9 cellular contexts compared by ENCODE assay signal in the genomic region with DNA sequence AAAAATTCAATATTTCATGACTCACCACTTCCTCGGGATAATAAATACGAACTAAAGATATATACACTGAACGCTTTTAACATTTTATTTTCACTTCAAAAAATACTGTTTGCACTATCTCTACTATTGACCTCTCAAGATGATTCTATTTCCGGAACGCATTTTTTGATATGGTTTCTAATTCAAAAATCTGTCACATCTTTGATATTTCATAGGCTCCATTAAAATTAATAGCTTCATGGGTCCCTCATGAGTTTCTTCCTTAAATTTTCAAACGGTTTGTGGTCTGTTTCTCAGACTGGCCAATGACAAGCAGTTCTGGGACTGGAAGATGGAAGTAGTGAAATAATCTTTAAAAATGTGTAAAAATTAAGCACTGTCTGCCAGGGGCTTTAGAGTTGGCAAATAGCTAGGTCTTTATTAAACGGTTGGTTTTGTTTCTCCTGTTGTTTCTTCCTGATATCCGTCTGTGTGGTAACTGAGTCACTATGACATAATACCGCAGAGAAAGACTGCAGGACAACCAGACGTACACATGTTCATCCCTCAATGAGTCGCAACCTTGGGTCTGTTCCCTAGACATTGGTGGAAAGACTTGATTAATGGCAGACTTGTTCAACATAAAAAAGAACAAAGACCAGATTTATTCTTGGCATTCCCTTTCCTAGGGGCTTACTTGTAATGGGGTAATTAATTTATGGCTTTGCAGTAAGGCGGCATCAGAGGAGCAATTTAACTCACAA.
A peak's percentile ranks its signal among the peaks of the same experiment; 100 is the strongest.
DNase-seq lines count a peak whose midpoint lies in the region; ATAC-seq and TF ChIP-seq lines count a peak whose summit lies in the region.
"Had no signal": no experiment of that assay in that cellular context is flagged by ENCODE, and none has a peak within 500 bp of the region (broad histone marks: within the 10 kb centered on the region; RNA-seq: fewer than 3 reads in every experiment).

No MANE protein-coding gene starts in this region.

- peak overlapping the region; percentile 96 for H3K4me3 Mint-ChIP-seq in osteocyte (ENCODE audit: unreplicated experiment)
- no peak overlapping the region for H3K4me3 Mint-ChIP-seq in activated T-cell treated with anti-CD3 and anti-CD28 coated beads, Interleukin-2, amount 50 U/mL, for 24 hours

- DNase-seq in Caki2 (ENCODE audit: low read depth): peak; percentile 49
- DNase-seq in PC-9: peak in 1 of 2 experiments; percentile 47
- peak; percentile 33 to 98 for DNase-seq in fibroblast of lung (ENCODE audit: low read depth in 2 of 2)
- no peak for DNase-seq in osteocyte (ENCODE audit: extremely low spot score, unreplicated experiment)
- DNase-seq in NCI-H524 (lab: John Stamatoyannopoulos, UW): no peak
- no peak for DNase-seq in activated T-cell treated with anti-CD3 and anti-CD28 coated beads, Interleukin-2, amount 50 U/mL, for 24 hours
- DNase-seq: OCI-M1 had no signal

- H3K4me1 Mint-ChIP-seq in osteocyte (ENCODE audit: unreplicated experiment): peaks cover 37% of the 10 kb centered on the region
- H3K4me1 Mint-ChIP-seq in activated T-cell treated with anti-CD3 and anti-CD28 coated beads, Interleukin-2, amount 50 U/mL, for 24 hours (ENCODE audit: low read depth): peaks cover 15% of the 10 kb centered on the region

- no peaks in the 10 kb centered on the region for H3K36me3 Mint-ChIP-seq in osteocyte (ENCODE audit: unreplicated experiment)
- no peaks in the 10 kb centered on the region for H3K36me3 Mint-ChIP-seq in activated T-cell treated with anti-CD3 and anti-CD28 coated beads, Interleukin-2, amount 50 U/mL, for 24 hours (ENCODE audit: low read depth)

- no peak for ATAC-seq in GM18873 (IDR thresholded peaks at IDR 0.05; ENCODE audit: low FRiP score, unreplicated experiment)
- no peak for ATAC-seq in HG02981 (IDR thresholded peaks at IDR 0.05; ENCODE audit: unreplicated experiment)

- no peaks in the 10 kb centered on the region for H3K9me3 Mint-ChIP-seq in osteocyte (ENCODE audit: unreplicated experiment)
- no peaks in the 10 kb centered on the region for H3K9me3 Mint-ChIP-seq in activated T-cell treated with anti-CD3 and anti-CD28 coated beads, Interleukin-2, amount 50 U/mL, for 24 hours

- in situ Hi-C loops in Caki2 (cut with HindIII; ENCODE audit: low pct_unique_long_range_greater_than_20kb, low sequenced_read_pairs): no loop called here

- CTCF ChIA-PET in PC-9 (lab: Charles Lee): interaction anchor here (0.7 kb wide), 1 partner anchor 38 kb away, joined by 5 read pairs; no protein-coding TSS in a partner anchor

- H3F3A ChIP-seq in PC-9 (ENCODE audit: insufficient read depth, low read depth): peaks cover 16% of the 10 kb centered on the region; the same call in 1 of the 2 replicates

- H3K36me3 ChIP-seq in PC-9 (ENCODE audit: low read depth) (no peaks in the 10 kb centered on the region), fibroblast of lung (ENCODE audit: control insufficient read depth, insufficient read depth, low read length) (no peaks in the 10 kb centered on the region)

- H3K27ac Mint-ChIP-seq in osteocyte (ENCODE audit: unreplicated experiment): peak overlapping the region; percentile 99
- H3K27ac Mint-ChIP-seq in activated T-cell treated with anti-CD3 and anti-CD28 coated beads, Interleukin-2, amount 50 U/mL, for 24 hours: no peak overlapping the region

- TF ChIP-seq CTCF in PC-9 (conservative IDR thresholded peaks at IDR 0.05) (no peak), fibroblast of lung (conservative IDR thresholded peaks at IDR 0.05 in 1 of 2, IDR thresholded peaks at IDR 0.05 in 1 of 2; ENCODE audit: low read depth in 1 of 2, low read length in 2 of 2) (no peak), osteocyte (IDR thresholded peaks at IDR 0.05) (no peak)

- H3K9me3 ChIP-seq in PC-9 (ENCODE audit: insufficient read depth, low read depth): no peaks in the 10 kb centered on the region
- no peaks in the 10 kb centered on the region for H3K9me3 ChIP-seq in fibroblast of lung (ENCODE audit: control insufficient read depth, insufficient read depth, low read depth, low read length)

- intact Hi-C loops in PC-9 (cut with micrococcal nuclease; ENCODE audit: unreplicated experiment): loop anchor here (1.0 to 10.0 kb wide), 6 partner anchors 41 to 247 kb away; no protein-coding TSS in a partner anchor

- peak overlapping the region; percentile 99 for H3K4me2 ChIP-seq in PC-9
- peak overlapping the region; percentile 97 for H3K4me2 ChIP-seq in fibroblast of lung (ENCODE audit: extremely low read depth, insufficient read depth, low read length)

- H3K79me2 ChIP-seq in PC-9 (ENCODE audit: low read depth) (peaks cover 32% of the 10 kb centered on the region), fibroblast of lung (ENCODE audit: control insufficient read depth, insufficient read depth, low read length) (no peaks in the 10 kb centered on the region)

- peaks cover 48% of the 10 kb centered on the region for H3K4me1 ChIP-seq in PC-9 (replicated peaks; ENCODE audit: insufficient read depth)
- H3K4me1 ChIP-seq in fibroblast of lung (ENCODE audit: control insufficient read depth, extremely low read depth, insufficient read depth, low read length): peaks cover 16% of the 10 kb centered on the region

- H3K9ac ChIP-seq in fibroblast of lung (ENCODE audit: insufficient read depth, low read length): no peak overlapping the region

- H3K9me2 ChIP-seq in PC-9 (ENCODE audit: insufficient read depth): no peaks in the 10 kb centered on the region

- H4K20me1 ChIP-seq in PC-9 (ENCODE audit: insufficient read depth) (no peaks in the 10 kb centered on the region), fibroblast of lung (ENCODE audit: control insufficient read depth, extremely low read depth, insufficient read depth, low read length) (no peaks in the 10 kb centered on the region)

- H3K27me3 Mint-ChIP-seq in osteocyte (ENCODE audit: unreplicated experiment): no peaks in the 10 kb centered on the region
- H3K27me3 Mint-ChIP-seq in activated T-cell treated with anti-CD3 and anti-CD28 coated beads, Interleukin-2, amount 50 U/mL, for 24 hours: peaks cover 71% of the 10 kb centered on the region

- H2AFZ ChIP-seq in PC-9 (peak overlapping the region; percentile 96), fibroblast of lung (ENCODE audit: low read length) (no peak overlapping the region)

- POLR2A ChIA-PET in PC-9 (lab: Charles Lee; ENCODE audit: unreplicated experiment): interaction anchor here (0.6 to 1.4 kb wide), 2 partner anchors 12 to 30 kb away, joined by 5 to 6 read pairs; no protein-coding TSS in a partner anchor

- H3K27me3 ChIP-seq in PC-9 (ENCODE audit: insufficient read depth, low read depth) (no peaks in the 10 kb centered on the region), fibroblast of lung (ENCODE audit: control insufficient read depth, insufficient read depth, low read length) (no peaks in the 10 kb centered on the region)

- H3K27ac ChIP-seq in PC-9 (peak overlapping the region; percentile 75), fibroblast of lung (ENCODE audit: insufficient read depth, low read length) (no peak overlapping the region)

- TSS peak; percentile 71 for BruUV-seq in PC-9 (replicated peaks; lab: Mats Ljungman, UMichigan)

- H3K4me3 ChIP-seq in PC-9 (peak overlapping the region; percentile 92), fibroblast of lung (replicated peaks in 1 of 4; ENCODE audit: control extremely low read depth in 1 of 4, insufficient read depth in 1 of 4, low read depth in 3 of 4, low read length in 4 of 4) (peak overlapping the region in 2 of 4 experiments; percentile 64 to 72)

Comparison
In these comparisons a context has a peak if more than half of its experiments do, and no peak if none do; other contexts are left out.
1. DNase-seq: peak in Caki2 (single experiment) and fibroblast of lung (2 of 2); none in osteocyte (single experiment), NCI-H524 (0 of 2) and activated T-cell treated with anti-CD3 and anti-CD28 coated beads, Interleukin-2, amount 50 U/mL, for 24 hours (single experiment).